Comparison of ENCODE assay signal across 1 cellular context in genomic region chr1:151061012-151061401, GRCh38.
TF ChIP-seq lines count a peak whose summit lies in the region.

No MANE protein-coding gene starts in this region.

TF ChIP-seq in K562, 482 proteins besides CTCF, POLR2A, EP300 and RAD21 (continued from another document and continues in another):
- no peak for TF ChIP-seq ZBTB12 (CRISPR knock-in tag; IDR thresholded peaks at IDR 0.05)
- no peak for TF ChIP-seq RNF2 (IDR thresholded peaks at IDR 0.05)
- peak; percentile 65; the same call in 1 of the 2 replicates for TF ChIP-seq ZNF592 (IDR thresholded peaks at IDR 0.05)
- TF ChIP-seq POLR2H (tag; IDR thresholded peaks at IDR 0.05; ENCODE audit: low read depth), result no peak
- 0 out of 4 replicates have a peak, but pooled peaks of 1 of the 2 experiments have one; percentile 23 for TF ChIP-seq MNT (conservative IDR thresholded peaks at IDR 0.05)
- TF ChIP-seq GTF2E2 (tag; IDR thresholded peaks at IDR 0.05), result no peak
- TF ChIP-seq BCL6 (CRISPR knock-in tag; IDR thresholded peaks at IDR 0.05), result no peak
- no peak for TF ChIP-seq MGA (IDR thresholded peaks at IDR 0.05)
- TF ChIP-seq SLC30A9 (CRISPR knock-in tag; IDR thresholded peaks at IDR 0.05), result no peak
- no peak for TF ChIP-seq EWSR1 (IDR thresholded peaks at IDR 0.05; ENCODE audit: borderline replicate concordance, low read depth, partially characterized antibody)
- TF ChIP-seq RFX7 (CRISPR knock-in tag; IDR thresholded peaks at IDR 0.05), result no peak
- no peak for TF ChIP-seq ILF3 (IDR thresholded peaks at IDR 0.05; ENCODE audit: borderline replicate concordance)
- TF ChIP-seq TCF7L2 (IDR thresholded peaks at IDR 0.05; ENCODE audit: low read depth, low read length), result no peak
- no peak for TF ChIP-seq HMGN3 (IDR thresholded peaks at IDR 0.05; ENCODE audit: borderline replicate concordance, extremely low read depth, insufficient read length, low read depth, low read length)
- TF ChIP-seq TBP (optimal IDR thresholded peaks at IDR 0.05; ENCODE audit: low read depth, low read length), result no peak
- peak; percentile 38; the same call in 1 of the 2 replicates for TF ChIP-seq DPF2 (IDR thresholded peaks at IDR 0.05)
- no peak for TF ChIP-seq ZNF311 (CRISPR knock-in tag; IDR thresholded peaks at IDR 0.05)
- 0 out of 2 replicates have a peak, but pooled peaks have one; percentile 30 for TF ChIP-seq MAFF (IDR thresholded peaks at IDR 0.05; ENCODE audit: low read length)
- no peak for TF ChIP-seq BCLAF1 (IDR thresholded peaks at IDR 0.05; ENCODE audit: borderline replicate concordance in 1 of 2, control insufficient read depth in 1 of 2, low read depth in 2 of 2, low read length in 1 of 2)
- TF ChIP-seq HINFP (tag; conservative IDR thresholded peaks at IDR 0.05; ENCODE audit: low read depth), result no peak
- TF ChIP-seq CREB3 (tag; conservative IDR thresholded peaks at IDR 0.05; ENCODE audit: low read depth), result no peak
- no peak for TF ChIP-seq ZNF174 (CRISPR knock-in tag; IDR thresholded peaks at IDR 0.05)
- TF ChIP-seq ZNF217 (CRISPR knock-in tag; IDR thresholded peaks at IDR 0.05), result no peak
- peak; percentile 73 for TF ChIP-seq NFE2 (IDR thresholded peaks at IDR 0.05; ENCODE audit: low read depth)
